In the genomic region with DNA sequence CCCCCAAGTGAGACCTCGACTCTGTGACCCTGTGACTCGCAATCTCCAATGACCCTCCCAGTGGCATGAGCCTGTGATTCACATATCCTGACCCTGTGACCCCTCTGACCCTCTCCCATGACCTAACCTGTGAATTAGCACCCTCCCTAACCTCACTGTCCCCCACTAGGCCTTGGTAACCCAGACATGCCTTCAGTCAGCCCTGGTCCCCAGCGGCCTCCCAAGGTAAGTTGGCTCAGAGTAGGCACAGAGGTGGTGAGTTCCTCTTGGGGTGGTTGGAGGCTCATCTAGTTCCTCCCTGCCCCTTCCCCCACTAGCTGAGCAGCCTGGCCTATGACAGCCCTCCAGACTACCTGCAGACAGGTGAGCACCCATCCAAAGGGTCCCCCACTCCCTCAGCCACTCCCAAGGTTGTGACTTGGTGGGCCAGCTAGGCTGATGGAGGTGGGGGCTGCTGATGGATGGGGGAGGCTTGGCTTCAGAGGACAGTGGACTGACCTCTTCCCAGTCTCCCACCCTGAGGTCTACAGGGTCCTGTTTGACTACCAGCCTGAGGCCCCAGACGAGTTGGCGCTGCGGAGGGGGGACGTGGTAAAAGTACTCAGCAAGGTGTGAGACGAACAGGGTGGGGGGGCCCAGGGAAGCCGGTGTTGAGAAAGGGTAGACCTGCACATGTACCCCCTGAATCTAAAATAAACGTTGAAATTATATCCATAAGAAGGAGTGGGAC, we compare ENCODE assay signal across 8 cellular contexts. TPM values are rescaled to one million over a fixed set of nuclear protein-coding genes. Genes with fewer than 3 reads are reported as not detected.
A peak's percentile ranks its signal among the peaks of the same experiment; 100 is the strongest.
DNase-seq lines count a peak whose midpoint lies in the region; ATAC-seq and TF ChIP-seq lines count a peak whose summit lies in the region.

No MANE protein-coding gene starts in this region.

- POLR2A ChIA-PET in PC-9 (lab: Charles Lee; ENCODE audit: unreplicated experiment): interaction anchor here (0.6 to 1.5 kb wide), 4 partner anchors 48 to 143 kb away, joined by 3 to 11 read pairs (median 4); no protein-coding TSS in a partner anchor

- H3K27ac ChIP-seq in PC-9: no peak overlapping the region
- H3K27ac ChIP-seq in ovary: no peak overlapping the region
- peak overlapping the region in 1 of 4 donors; percentile 74 for H3K27ac ChIP-seq in gastrocnemius medialis

- H3K79me2 ChIP-seq in PC-9 (ENCODE audit: low read depth): no peaks in the 10 kb centered on the region

- DNase-seq in PC-9: no peak
- no peak for DNase-seq in endothelial cell (ENCODE audit: low spot score)
- peak in 2 of 5 donors; percentile 40 to 53 for DNase-seq in ovary
- no peak for DNase-seq in gastrocnemius medialis
- no peak for DNase-seq in GM19238 (ENCODE audit: insufficient read length, low spot score)
- no peak for DNase-seq in hypothalamus (lab: John Stamatoyannopoulos, UW)
- no peak for DNase-seq in ACHN

- in situ Hi-C loops in gastrocnemius medialis (cut with MboI; ENCODE audit: low sequenced_read_pairs in 4 of 4) (loop anchor here in 1 of 4 donors (25.0 kb wide), 1 partner anchor 105 kb away; no protein-coding TSS in a partner anchor), ACHN (cut with HindIII; ENCODE audit: low pct_ligation_motif_present, low pct_unique_long_range_greater_than_20kb, low sequenced_read_pairs) (no loop called here)

- peaks cover 21% of the 10 kb centered on the region for H3K36me3 Mint-ChIP-seq in endothelial cell (ENCODE audit: low read depth, unreplicated experiment)

- intact Hi-C loops in PC-9 (cut with micrococcal nuclease; ENCODE audit: unreplicated experiment): loop anchor here (10.0 kb wide), 1 partner anchor 77 kb away; a partner anchor contains a TSS
- intact Hi-C loops in ovary (cut with DNase I): no loop called here
- intact Hi-C loops in gastrocnemius medialis (cut with DNase I; ENCODE audit: low total_unique reads): no loop called here

- H3K4me1 ChIP-seq in ES-I3 (ENCODE audit: insufficient read depth, low read length) (peaks cover 6% of the 10 kb centered on the region; the same call in 1 of the 2 replicates), PC-9 (replicated peaks; ENCODE audit: insufficient read depth) (peaks cover 11% of the 10 kb centered on the region), ovary (ENCODE audit: insufficient read depth) (peaks cover 6% of the 10 kb centered on the region), gastrocnemius medialis (peaks cover 8 to 15% of the 10 kb centered on the region in 2 donors)

- H3K27me3 Mint-ChIP-seq in endothelial cell (ENCODE audit: unreplicated experiment): peaks cover 8% of the 10 kb centered on the region

- whole genome bisulfite sequencing in ovary, 3 donors: 58 to 73% (median 67%) methylated on average over 9 to 10 of the region's 10 CpGs

- H3K9ac ChIP-seq in ES-I3 (ENCODE audit: low read depth, low read length): peak overlapping the region; percentile 73; the same call in 1 of the 2 replicates

- H3K9me3 ChIP-seq in ES-I3 (ENCODE audit: control insufficient read depth, insufficient read depth, low read length): no peaks in the 10 kb centered on the region
- H3K9me3 ChIP-seq in PC-9 (ENCODE audit: insufficient read depth, low read depth): no peaks in the 10 kb centered on the region
- H3K9me3 ChIP-seq in ovary: no peaks in the 10 kb centered on the region
- H3K9me3 ChIP-seq in gastrocnemius medialis: no peaks in the 10 kb centered on the region

- H3K27ac Mint-ChIP-seq in endothelial cell (ENCODE audit: unreplicated experiment): no peak overlapping the region

- ATAC-seq in gastrocnemius medialis: no peak

- H3K36me3 ChIP-seq in ES-I3 (ENCODE audit: insufficient read depth, low read length) (peaks cover 6% of the 10 kb centered on the region; the same call in 1 of the 2 replicates), PC-9 (ENCODE audit: low read depth) (peaks cover 7% of the 10 kb centered on the region), ovary (no peaks in the 10 kb centered on the region), gastrocnemius medialis (peaks cover 0 to 20% of the 10 kb centered on the region in 2 donors)

- no peaks in the 10 kb centered on the region for H3K9me2 ChIP-seq in PC-9 (ENCODE audit: insufficient read depth)

- no peak for TF ChIP-seq CTCF in PC-9 (conservative IDR thresholded peaks at IDR 0.05)
- TF ChIP-seq CTCF in endothelial cell (IDR thresholded peaks at IDR 0.05; ENCODE audit: unreplicated experiment): no peak
- TF ChIP-seq CTCF in ovary (IDR thresholded peaks at IDR 0.05): no peak
- no peak for TF ChIP-seq CTCF in gastrocnemius medialis (IDR thresholded peaks at IDR 0.05 in 4 of 5, conservative IDR thresholded peaks at IDR 0.05 in 1 of 5)

- no peaks in the 10 kb centered on the region for H4K20me1 ChIP-seq in PC-9 (ENCODE audit: insufficient read depth)

- no peak for TF ChIP-seq EP300 in ovary (IDR thresholded peaks at IDR 0.05)

- peaks cover 12% of the 10 kb centered on the region for H3K4me1 Mint-ChIP-seq in endothelial cell (ENCODE audit: unreplicated experiment)

- H3K27me3 ChIP-seq in PC-9 (ENCODE audit: insufficient read depth, low read depth) (no peaks in the 10 kb centered on the region), ovary (no peaks in the 10 kb centered on the region), gastrocnemius medialis (no peaks in the 10 kb centered on the region)

- no peak for TF ChIP-seq POLR2A in ovary (IDR thresholded peaks at IDR 0.05)
- TF ChIP-seq POLR2A in gastrocnemius medialis (IDR thresholded peaks at IDR 0.05): no peak

- peak overlapping the region; percentile 92 for H3K4me3 Mint-ChIP-seq in endothelial cell (ENCODE audit: unreplicated experiment)

- H3K9me3 Mint-ChIP-seq in endothelial cell (ENCODE audit: unreplicated experiment): no peaks in the 10 kb centered on the region

- H3K4me3 ChIP-seq in PC-9 (peak overlapping the region; percentile 68; the same call in 1 of the 2 replicates), ovary (peak overlapping the region; percentile 63), gastrocnemius medialis (peak overlapping the region in 2 of 4 donors; percentile 65 to 78)

- CTCF ChIA-PET in PC-9 (lab: Charles Lee): interaction anchor here (1.3 kb wide), 1 partner anchor 35 kb away, joined by 6 read pairs; no protein-coding TSS in a partner anchor

- H2AFZ ChIP-seq in PC-9: no peak overlapping the region; the same call in 1 of the 2 replicates

- peak overlapping the region; percentile 78 for H3K4me2 ChIP-seq in PC-9

- BruUV-seq in PC-9 (replicated peaks; lab: Mats Ljungman, UMichigan): no TSS peak

- peaks cover 29% of the 10 kb centered on the region; the same call in 1 of the 2 replicates for H3F3A ChIP-seq in PC-9 (ENCODE audit: insufficient read depth, low read depth)

RNA-seq across cellular contexts. Expression of a gene that starts 1.6 kb away (rescaled TPM):
- total RNA-seq in PC-9 (2021) (18.3 and 25.9 TPM in 2 replicates), endothelial cell (ENCODE audit: unreplicated experiment) (4.8 TPM), ovary (10 to 100 TPM in 3 of 7 donors, 1 to 10 TPM in 4; 1.9 to 22.6 (median 9.2) TPM), gastrocnemius medialis (1 to 10 TPM in 1 of 4 donors, under 1 TPM in 3; 0.10 to 1.4 (median 0.46) TPM)
- 1 to 10 TPM; 3.5 to 3.7 TPM for polyA plus RNA-seq in ovary

RNA-seq across cellular contexts. Expression of a gene that starts 15.7 kb away (rescaled TPM):
- total RNA-seq in PC-9 (2021) (12.4 and 20.5 TPM in 2 replicates), endothelial cell (ENCODE audit: unreplicated experiment) (87.9 TPM), ovary (100 to 1,000 TPM in 1 of 7 donors, 10 to 100 TPM in 6; 39.9 to 113 (median 56.8) TPM), gastrocnemius medialis (10 to 100 TPM; 10.0 to 19.9 (median 14.8) TPM)
- polyA plus RNA-seq in ovary: 10 to 100 TPM in 1 of 2 donors, not detected in 1; 54.1 TPM
